14 cellular contexts compared by ENCODE assay signal in genomic region chr6:113636357-113636824, GRCh38.
DNase-seq lines count a peak whose midpoint lies in the region; ATAC-seq and TF ChIP-seq lines count a peak whose summit lies in the region.
"Had no signal": no experiment of that assay in that cellular context is flagged by ENCODE, and none has a peak within 500 bp of the region (broad histone marks: within the 10 kb centered on the region; RNA-seq: fewer than 3 reads in every experiment).

No MANE protein-coding gene starts in this region.

- H3K4me3 ChIP-seq in astrocyte of the cerebellum (ENCODE audit: low read depth, low read length) (no peak overlapping the region), transverse colon (no peak overlapping the region)
- H3K4me3 ChIP-seq: tibial nerve had no signal

- no peak for TF ChIP-seq POLR2A in transverse colon (IDR thresholded peaks at IDR 0.05)

- peaks cover 11 to 63% (median 39%) of the 10 kb centered on the region in 4 donors for H3K4me1 ChIP-seq in transverse colon

- H3K9me3 ChIP-seq in transverse colon, result no peaks in the 10 kb centered on the region
- H3K9me3 ChIP-seq: tibial nerve had no signal

- 17% methylated on average over 1 of the region's 1 CpG; no CpG with 5 or more reads in 1 of the 2 donors for WGBS in transverse colon (ENCODE audit: low coverage in 1 of 2), 2 donors

- TF ChIP-seq CTCF in astrocyte of the cerebellum (IDR thresholded peaks at IDR 0.05; ENCODE audit: low read depth, low read length, missing control alignments), result no peak
- no peak for TF ChIP-seq CTCF in transverse colon (IDR thresholded peaks at IDR 0.05)

- H3K27ac ChIP-seq in transverse colon, result peak overlapping the region; percentile 6 to 52 (median 36)
- H3K27ac ChIP-seq: tibial nerve had no signal

- TF ChIP-seq EP300 in transverse colon (IDR thresholded peaks at IDR 0.05; ENCODE audit: low read depth), result no peak

- peak; percentile 18 for ATAC-seq in left colon
- ATAC-seq: natural killer cell had no signal

- in situ Hi-C loops in astrocyte of the cerebellum (cut with HindIII; ENCODE audit: low sequenced_read_pairs), result no loop called here
- in situ Hi-C loops in transverse colon (cut with MboI; ENCODE audit: low pct_ligation_motif_present in 1 of 4, low pct_unique_long_range_greater_than_20kb in 1 of 4, low sequenced_read_pairs in 3 of 4), result loop anchor here in 1 of 4 donors (25.0 kb wide), 1 partner anchor 226 kb away; the partner anchor contains the start of gene MARCKS

- H3K27me3 ChIP-seq in transverse colon, result no peaks in the 10 kb centered on the region
- H3K27me3 ChIP-seq: tibial nerve had no signal

- intact Hi-C loops in left colon (cut with DNase I, micrococcal nuclease), result no loop called here
- intact Hi-C loops in transverse colon (cut with DNase I; ENCODE audit: low total_unique reads), result no loop called here

- DNase-seq in NCI-H2227 (lab: John Stamatoyannopoulos, UW; ENCODE audit: unreplicated experiment), result peak; percentile 2
- DNase-seq in NCI-H2227 treated with DMSO at 0.1 percent for 48 hours (lab: John Stamatoyannopoulos, UW), result no peak
- DNase-seq in astrocyte of the cerebellum (ENCODE audit: low read depth), result peak; percentile 36
- no peak for DNase-seq in left colon
- no peak for DNase-seq in transverse colon
- DNase-seq in activated CD4-positive, alpha-beta T cell treated with anti-CD3 and anti-CD28 coated beads for 4 hours, result no peak
- DNase-seq in activated CD4-positive, CD25-positive, alpha-beta regulatory T cell treated with anti-CD3 and anti-CD28 coated beads, Interleukin-2, amount 50 U/mL, for 72 hours, result no peak
- DNase-seq in GM19238 (ENCODE audit: insufficient read length, low spot score), result no peak
- DNase-seq: activated T-cell treated with anti-CD3 and anti-CD28 coated beads, Interleukin-2, amount 50 U/mL, for 24 hours; amniotic stem cell; effector CD4-positive, alpha-beta T cell; natural killer cell; NCI-H1436 treated with DMSO at 0.1 percent for 48 hours had no signal

- H3K36me3 ChIP-seq in transverse colon, result no peaks in the 10 kb centered on the region
- H3K36me3 ChIP-seq: tibial nerve had no signal

Comparison
In these comparisons a context has a peak if more than half of its experiments do, and no peak if none do; other contexts are left out.
1. DNase-seq: peak in NCI-H2227 (single experiment) and astrocyte of the cerebellum (single experiment); none in NCI-H2227 treated with DMSO at 0.1 percent for 48 hours (single experiment), left colon (0 of 2), transverse colon (single experiment), activated CD4-positive, alpha-beta T cell treated with anti-CD3 and anti-CD28 coated beads for 4 hours (0 of 2), activated CD4-positive, CD25-positive, alpha-beta regulatory T cell treated with anti-CD3 and anti-CD28 coated beads, Interleukin-2, amount 50 U/mL, for 72 hours (single experiment) and GM19238 (single experiment).